ENCODE assay signal across 15 cellular contexts in the genomic region with DNA sequence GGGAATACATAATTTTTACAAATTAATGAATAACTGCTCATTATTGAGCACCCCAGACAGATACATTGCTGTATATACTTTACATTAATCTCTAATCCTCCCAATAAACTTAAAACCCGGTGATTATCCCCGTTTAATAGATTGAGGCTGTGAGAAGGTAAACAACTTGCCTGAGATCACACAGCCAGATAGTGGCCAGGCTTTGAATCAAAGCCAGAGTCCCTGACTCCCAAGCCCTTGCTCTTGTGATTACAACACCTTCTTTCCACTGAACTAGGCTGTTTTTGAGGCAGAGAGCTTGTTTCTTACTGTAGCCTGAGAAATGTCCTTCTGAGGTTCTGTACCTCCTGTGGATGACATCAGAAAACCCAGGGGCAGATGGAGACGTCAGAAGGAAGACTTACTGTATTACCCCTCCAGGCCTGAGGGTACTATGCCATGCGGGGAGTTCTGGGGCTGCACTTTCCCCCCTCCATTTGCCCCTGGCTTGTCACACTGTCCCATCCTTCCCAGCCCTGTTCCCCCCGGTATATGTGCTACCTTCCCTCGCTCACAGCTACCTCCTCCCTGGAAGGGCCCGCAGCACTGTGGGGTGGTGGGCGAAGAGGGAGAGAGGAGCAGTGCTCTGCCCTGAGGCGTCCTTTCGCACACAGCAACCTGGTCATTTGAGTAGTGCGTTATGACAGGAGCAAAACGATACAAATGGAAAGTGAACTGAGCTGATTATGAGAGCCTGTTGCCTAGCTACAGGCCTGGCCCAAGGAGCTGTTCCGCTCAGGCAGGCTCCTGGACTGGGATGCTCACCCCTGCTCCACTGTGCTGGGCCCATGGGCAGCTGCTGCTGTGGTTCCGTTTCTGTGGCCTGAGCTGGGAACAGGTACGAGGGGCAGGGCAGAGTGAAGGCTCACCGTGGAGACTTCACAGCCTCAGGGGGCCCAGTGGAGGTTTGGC. TPM values are rescaled to one million over a fixed set of nuclear protein-coding genes. Genes with fewer than 3 reads are reported as not detected.
DNase-seq lines count a peak whose midpoint lies in the region; ATAC-seq, FAIRE-seq and TF ChIP-seq lines count a peak whose summit lies in the region.
"Had no signal": no experiment of that assay in that cellular context is flagged by ENCODE, and none has a peak within 500 bp of the region (broad histone marks: within the 10 kb centered on the region; RNA-seq: fewer than 3 reads in every experiment).

No MANE protein-coding gene starts in this region.

- no peaks in the 10 kb centered on the region for H3K9me3 Mint-ChIP-seq in natural killer cell
- no peaks in the 10 kb centered on the region for H3K9me3 Mint-ChIP-seq in natural killer cell treated with Interleukin-12 subunit alpha and Interleukin-12 subunit beta and Interleukin-15 and Interleukin-18, amount 100 ng/mL, for 72 hours
- H3K9me3 Mint-ChIP-seq: activated naive CD4-positive, alpha-beta T cell treated with anti-CD3 and anti-CD28 coated beads, Interleukin-2, amount 50 U/mL, for 72 hours had no signal

- H3K27me3 ChIP-seq in HepG2 (ENCODE audit: control insufficient read depth in 1 of 2, insufficient read depth in 2 of 2, low read length in 2 of 2) = peaks cover 2 to 33% of the 10 kb centered on the region in 2 experiments; a peak in 3 of 5 replicates
- H3K27me3 ChIP-seq: upper lobe of right lung had no signal

- BruUV-seq in HepG2 (replicated peaks; lab: Mats Ljungman, UMichigan) = no TSS peak

- H3K36me3 Mint-ChIP-seq in natural killer cell = no peaks in the 10 kb centered on the region
- no peaks in the 10 kb centered on the region for H3K36me3 Mint-ChIP-seq in natural killer cell treated with Interleukin-12 subunit alpha and Interleukin-12 subunit beta and Interleukin-15 and Interleukin-18, amount 100 ng/mL, for 72 hours

- peaks cover under 1 to 16% of the 10 kb centered on the region in 2 donors for H3K4me1 Mint-ChIP-seq in natural killer cell
- peaks cover 1 to 9% of the 10 kb centered on the region in 2 donors for H3K4me1 Mint-ChIP-seq in natural killer cell treated with Interleukin-12 subunit alpha and Interleukin-12 subunit beta and Interleukin-15 and Interleukin-18, amount 100 ng/mL, for 72 hours (ENCODE audit: low read depth in 2 of 2)

- TF ChIP-seq RAD21 in HepG2 (CRISPR knock-in tag; IDR thresholded peaks at IDR 0.05) = no peak

- in situ Hi-C loops in HepG2 (cut with HindIII; ENCODE audit: extremely low pct_ligation_motif_present, low pct_unique_long_range_greater_than_20kb) = no loop called here

- no peak for ATAC-seq in natural killer cell
- no peak for ATAC-seq in natural killer cell treated with Interleukin-12 subunit alpha and Interleukin-12 subunit beta and Interleukin-15 and Interleukin-18, amount 100 ng/mL, for 72 hours
- no peak for ATAC-seq in HepG2
- ATAC-seq in GM18858 (IDR thresholded peaks at IDR 0.05; ENCODE audit: unreplicated experiment) = no peak
- ATAC-seq: K562, upper lobe of right lung had no signal

- no peaks in the 10 kb centered on the region for H3K79me2 ChIP-seq in HepG2 (ENCODE audit: insufficient read depth, low read length)

- TF ChIP-seq CTCF in natural killer cell (IDR thresholded peaks at IDR 0.05) = no peak
- no peak for TF ChIP-seq CTCF in VCaP (conservative IDR thresholded peaks at IDR 0.05)
- TF ChIP-seq CTCF in HepG2 (CRISPR knock-in tag; IDR thresholded peaks at IDR 0.05) = no peak

- H3K27ac ChIP-seq in VCaP = peak overlapping the region; percentile 43
- no peak overlapping the region for H3K27ac ChIP-seq in HepG2 (ENCODE audit: extremely low read length, insufficient read depth, low read length)
- H3K27ac ChIP-seq: SJSA1, upper lobe of right lung had no signal

- no peaks in the 10 kb centered on the region for H4K20me1 ChIP-seq in HepG2 (ENCODE audit: insufficient read depth, low read length)

- no peaks in the 10 kb centered on the region for H3K9me3 ChIP-seq in HepG2 (ENCODE audit: low read length)
- H3K9me3 ChIP-seq: upper lobe of right lung had no signal

- peak overlapping the region; percentile 6 for H3K4me3 Mint-ChIP-seq in natural killer cell
- no peak overlapping the region for H3K4me3 Mint-ChIP-seq in natural killer cell treated with Interleukin-12 subunit alpha and Interleukin-12 subunit beta and Interleukin-15 and Interleukin-18, amount 100 ng/mL, for 72 hours

- no peaks in the 10 kb centered on the region for H3K36me3 ChIP-seq in HepG2 (replicated peaks in 1 of 2; ENCODE audit: control insufficient read depth in 1 of 2, insufficient read depth in 2 of 2, low read length in 2 of 2)
- H3K36me3 ChIP-seq: SJSA1, upper lobe of right lung had no signal

- H3K4me1 ChIP-seq in HepG2 (ENCODE audit: insufficient read depth, low read length) = peaks cover under 1% of the 10 kb centered on the region

- no peak for TF ChIP-seq POLR2A in HepG2 (IDR thresholded peaks at IDR 0.05; ENCODE audit: insufficient read depth in 1 of 2, low read depth in 2 of 2, low read length in 2 of 2)

- H3K27me3 Mint-ChIP-seq in natural killer cell (ENCODE audit: low read depth in 2 of 2) = peaks cover 0 to 9% of the 10 kb centered on the region in 2 donors
- H3K27me3 Mint-ChIP-seq in natural killer cell treated with Interleukin-12 subunit alpha and Interleukin-12 subunit beta and Interleukin-15 and Interleukin-18, amount 100 ng/mL, for 72 hours = peaks cover 6 to 13% of the 10 kb centered on the region in 2 donors

- H3K9ac ChIP-seq in HepG2 (ENCODE audit: insufficient read depth, low read depth, low read length) = no peak overlapping the region

- FAIRE-seq in HepG2 (lab: Jason Lieb, UNC) = no peak
- FAIRE-seq: K562 had no signal

- POLR2A ChIA-PET in HepG2 (lab: Yijun Ruan, JAX) = no interaction called here

- no peak overlapping the region for H2AFZ ChIP-seq in HepG2 (ENCODE audit: low read length)

- H3K4me2 ChIP-seq in HepG2 (ENCODE audit: low read depth, low read length) = no peak overlapping the region

- TF ChIP-seq EP300 in HepG2 (IDR thresholded peaks at IDR 0.05; ENCODE audit: low read depth in 2 of 2, low read length in 2 of 2) = no peak
- TF ChIP-seq EP300 in HepG2 (CRISPR knock-in tag; IDR thresholded peaks at IDR 0.05; ENCODE audit: borderline replicate concordance) = no peak

- DNase-seq in natural killer cell (no peak), HepG2 (ENCODE audit: low spot score) (peak; percentile 19), NCI-H1436 treated with DMSO at 0.1 percent for 48 hours (lab: John Stamatoyannopoulos, UW) (no peak), NCI-H446 (lab: John Stamatoyannopoulos, UW) (no peak), NCI-H1092 treated with DMSO at 0.1 percent for 48 hours (lab: John Stamatoyannopoulos, UW) (no peak)
- no peak for DNase-seq in natural killer cell treated with Interleukin-12 subunit alpha and Interleukin-12 subunit beta and Interleukin-15 and Interleukin-18, amount 100 ng/mL, for 72 hours (ENCODE audit: low spot score)
- DNase-seq: dermis blood vessel endothelial cell, GOT3, upper lobe of right lung had no signal

- H3K4me3 ChIP-seq in HepG2 (replicated peaks in 1 of 3; ENCODE audit: insufficient read depth in 1 of 3, low read depth in 2 of 3, low read length in 3 of 3) = no peak overlapping the region
- H3K4me3 ChIP-seq: K562, lung, SJSA1, upper lobe of right lung had no signal

- no peak overlapping the region for H3K27ac Mint-ChIP-seq in natural killer cell
- no peak overlapping the region for H3K27ac Mint-ChIP-seq in natural killer cell treated with Interleukin-12 subunit alpha and Interleukin-12 subunit beta and Interleukin-15 and Interleukin-18, amount 100 ng/mL, for 72 hours

- intact Hi-C loops in natural killer cell (cut with micrococcal nuclease) (no loop called here), HepG2 (cut with micrococcal nuclease; ENCODE audit: unreplicated experiment) (no loop called here)

- CTCF ChIA-PET in HepG2 (lab: Yijun Ruan, JAX; ENCODE audit: low intra/inter-chr PET ratio, low total read pairs) = no interaction called here

- WGBS in HepG2 (ENCODE audit: low lambda C conversion rate) = 37% methylated on average over 13 of the region's 16 CpGs

TF ChIP-seq in HepG2, 621 proteins besides CTCF, POLR2A, EP300 and RAD21 (continues in another document):
- TF ChIP-seq GZF1 (CRISPR knock-in tag; IDR thresholded peaks at IDR 0.05) (no peak), ZNF616 (CRISPR knock-in tag; IDR thresholded peaks at IDR 0.05; ENCODE audit: low read depth) (no peak), ZNF34 (CRISPR knock-in tag; IDR thresholded peaks at IDR 0.05; ENCODE audit: borderline replicate concordance) (no peak), CBX5 (CRISPR knock-in tag; IDR thresholded peaks at IDR 0.05; ENCODE audit: borderline replicate concordance) (no peak), JARID2 (CRISPR knock-in tag; IDR thresholded peaks at IDR 0.05; ENCODE audit: insufficient replicate concordance) (no peak), ZNF720 (CRISPR knock-in tag; IDR thresholded peaks at IDR 0.05) (no peak), RFXANK (CRISPR knock-in tag; IDR thresholded peaks at IDR 0.05) (no peak)

RNA-seq across cellular contexts. Expression of gene KCNC4, which starts 4.6 kb away (rescaled TPM):
- total RNA-seq in natural killer cell (1 to 10 TPM; 2.5 to 3.9 (median 3.3) TPM), HepG2 (2016; rRNA removed; fragmentation: Illumina TruSeq; extraction: Trizol) (0.20 and 0.24 TPM in 2 replicates)
- 1 to 10 TPM in 1 of 2 donors, under 1 TPM in 1; 0.88 to 2.1 TPM for total RNA-seq in natural killer cell treated with Interleukin-12 subunit alpha and Interleukin-12 subunit beta and Interleukin-15 and Interleukin-18, amount 100 ng/mL, for 72 hours
- not detected in 2 replicates for total RNA-seq in HepG2 (2016; cell fraction: cytosol; rRNA removed; fragmentation: Illumina TruSeq; extraction: Trizol; ENCODE audit: low read depth)
- 0.16 and 0.17 TPM in 2 replicates for total RNA-seq in HepG2 (2016; cell fraction: insoluble cytoplasmic fraction; rRNA removed; fragmentation: Illumina TruSeq; extraction: Trizol)
- 0.12 and 0.14 TPM in 2 replicates for total RNA-seq in HepG2 (2016; cell fraction: membrane; rRNA removed; fragmentation: Illumina TruSeq; extraction: Trizol)
- total RNA-seq in HepG2 (2016; cell fraction: nucleus; rRNA removed; fragmentation: Illumina TruSeq; extraction: Trizol) = 0.12 and 0.16 TPM in 2 replicates
- 0.66 and 1.0 TPM in 2 replicates for polyA plus RNA-seq in HepG2 (2011; rRNA removed)
- polyA plus RNA-seq in HepG2 (2011; cell fraction: cytosol; rRNA removed) = 0.55 and 0.56 TPM in 2 replicates
- polyA plus RNA-seq in HepG2 (2011; cell fraction: nucleus; rRNA removed) = 3.7 and 4.6 TPM in 2 replicates
- 1.3 TPM in 2 replicates for polyA plus RNA-seq in HepG2 (2012)
- polyA plus RNA-seq in HepG2 (2016; cell fraction: cytosol; fragmentation: Illumina TruSeq; extraction: Trizol; ENCODE audit: low read depth) = 0.08 TPM in 2 replicates
- 0.13 and 0.24 TPM in 2 replicates for polyA plus RNA-seq in HepG2 (2016; cell fraction: insoluble cytoplasmic fraction; fragmentation: Illumina TruSeq; extraction: Trizol; ENCODE audit: low read depth)
- polyA plus RNA-seq in HepG2 (2016; cell fraction: membrane; fragmentation: Illumina TruSeq; extraction: Trizol; ENCODE audit: low read depth) = 0.26 and 0.33 TPM in 2 replicates
- polyA plus RNA-seq in HepG2 (2016; cell fraction: nucleus; fragmentation: Illumina TruSeq; extraction: Trizol; ENCODE audit: insufficient read depth, low read depth) = 0.29 and 0.31 TPM in 2 replicates
- polyA minus RNA-seq in HepG2 (2011; rRNA and poly(A)+ RNA removed; ENCODE audit: low replicate concordance) = 2.0 and 16.9 TPM in 2 replicates
- 0.26 and 0.59 TPM in 2 replicates for polyA minus RNA-seq in HepG2 (2011; cell fraction: cytosol; rRNA and poly(A)+ RNA removed)
- 1.4 and 2.2 TPM in 2 replicates for polyA minus RNA-seq in HepG2 (2011; cell fraction: nucleus; rRNA and poly(A)+ RNA removed)
